Comparison of ENCODE assay signal across 15 cellular contexts in genomic region chr6:47342824-47343223, GRCh38. TPM values are rescaled to one million over a fixed set of nuclear protein-coding genes. Genes with fewer than 3 reads are reported as not detected.
DNase-seq lines count a peak whose midpoint lies in the region; ATAC-seq, FAIRE-seq and TF ChIP-seq lines count a peak whose summit lies in the region.
"Had no signal": no experiment of that assay in that cellular context is flagged by ENCODE, and none has a peak within 500 bp of the region (broad histone marks: within the 10 kb centered on the region; RNA-seq: fewer than 3 reads in every experiment).

No MANE protein-coding gene starts in this region.

- H4K20me1 ChIP-seq in GM23338 (replicated peaks; ENCODE audit: insufficient read depth) (no peaks in the 10 kb centered on the region), K562 (replicated peaks; ENCODE audit: control insufficient read depth, insufficient read depth, low read length) (no peaks in the 10 kb centered on the region)

- H2AFZ ChIP-seq in GM23338 (0 out of 2 replicates have a peak overlapping the region, but pooled peaks have one; percentile 59), K562 (ENCODE audit: low read depth, low read length) (0 out of 2 replicates have a peak overlapping the region, but pooled peaks have one; percentile 11), neuronal stem cell (ENCODE audit: low read length) (no peak overlapping the region)
- H2AFZ ChIP-seq: GM23248 had no signal

- POLR2A ChIA-PET in K562 (lab: Yijun Ruan, JAX) = no interaction called here
- POLR2A ChIA-PET in activated CD4-positive, alpha-beta memory T cell treated with anti-CD3 and anti-CD28 coated beads, Interleukin-2, amount 10 ng/mL, durations not matched to agents 7 days and 5 days (lab: Charles Lee) = no interaction called here

- no peak overlapping the region for H2BK120ac ChIP-seq in neuronal stem cell (ENCODE audit: low read depth, low read length)

- H3K9me3 Mint-ChIP-seq in GM23338 = no peaks in the 10 kb centered on the region
- H3K9me3 Mint-ChIP-seq in activated CD4-positive, alpha-beta memory T cell treated with anti-CD3 and anti-CD28 coated beads, Interleukin-2, amount 10 ng/mL, durations not matched to agents 7 days and 5 days = no peaks in the 10 kb centered on the region
- H3K9me3 Mint-ChIP-seq: CD4-positive, alpha-beta memory T cell had no signal

- no peaks in the 10 kb centered on the region for H3K9me2 ChIP-seq in GM23338 (ENCODE audit: insufficient read depth)

- H3K36me3 ChIP-seq in GM23338 (ENCODE audit: insufficient read depth) = no peaks in the 10 kb centered on the region
- no peaks in the 10 kb centered on the region for H3K36me3 ChIP-seq in K562 (ENCODE audit: control insufficient read depth, insufficient read depth, low read length)
- H3K36me3 ChIP-seq in neuronal stem cell (replicated peaks in 1 of 2; ENCODE audit: control insufficient read depth in 2 of 2, insufficient read depth in 2 of 2, low read length in 2 of 2) = no peaks in the 10 kb centered on the region
- H3K36me3 ChIP-seq in prostate gland = no peaks in the 10 kb centered on the region
- H3K36me3 ChIP-seq: BE2C had no signal

- H3K4me3 ChIP-seq in GM23338 (no peak overlapping the region), K562 (no peak overlapping the region), neuronal stem cell (ENCODE audit: low read length in 2 of 2) (no peak overlapping the region), prostate gland (no peak overlapping the region)
- H3K4me3 ChIP-seq: A549, GM23248 had no signal

- H3K4me3 Mint-ChIP-seq in GM23338 = no peak overlapping the region
- no peak overlapping the region for H3K4me3 Mint-ChIP-seq in activated CD4-positive, alpha-beta memory T cell treated with anti-CD3 and anti-CD28 coated beads, Interleukin-2, amount 10 ng/mL, durations not matched to agents 7 days and 5 days
- H3K4me3 Mint-ChIP-seq: CD4-positive, alpha-beta memory T cell had no signal

- H3K9me3 ChIP-seq in K562 (replicated peaks; ENCODE audit: control insufficient read depth, insufficient read depth, low read depth, low read length) (no peaks in the 10 kb centered on the region), neuronal stem cell (replicated peaks in 1 of 2; ENCODE audit: control insufficient read depth in 2 of 2, insufficient read depth in 1 of 2, low read depth in 1 of 2, low read length in 2 of 2) (no peaks in the 10 kb centered on the region), prostate gland (no peaks in the 10 kb centered on the region)
- H3K9me3 ChIP-seq: A549, BE2C had no signal

- H3K9ac ChIP-seq in K562 (ENCODE audit: insufficient read depth in 1 of 2, low read depth in 2 of 2, low read length in 2 of 2) (no peak overlapping the region), neuronal stem cell (ENCODE audit: low read depth, low read length, poor library complexity) (peak overlapping the region; percentile 10)
- H3K9ac ChIP-seq: GM23248 had no signal

- H3K4me1 ChIP-seq in GM23338 (ENCODE audit: insufficient read depth) (no peaks in the 10 kb centered on the region), K562 (replicated peaks in 1 of 2; ENCODE audit: control insufficient read depth in 2 of 2, insufficient read depth in 2 of 2, low read length in 2 of 2) (no peaks in the 10 kb centered on the region), neuronal stem cell (ENCODE audit: control insufficient read depth in 2 of 2, insufficient read depth in 1 of 2, low read depth in 1 of 2, low read length in 2 of 2) (no peaks in the 10 kb centered on the region), prostate gland (replicated peaks) (no peaks in the 10 kb centered on the region)
- H3K4me1 ChIP-seq: A549, BE2C had no signal

- in situ Hi-C loops in K562 (cut with MboI) = no loop called here

- peaks cover 5% of the 10 kb centered on the region for H3K27me3 Mint-ChIP-seq in GM23338 (ENCODE audit: insufficient read depth, low read depth, poor library complexity)
- no peaks in the 10 kb centered on the region for H3K27me3 Mint-ChIP-seq in activated CD4-positive, alpha-beta memory T cell treated with anti-CD3 and anti-CD28 coated beads, Interleukin-2, amount 10 ng/mL, durations not matched to agents 7 days and 5 days

- H3K79me2 ChIP-seq in GM23338 (replicated peaks; ENCODE audit: insufficient read depth) = no peaks in the 10 kb centered on the region
- no peaks in the 10 kb centered on the region for H3K79me2 ChIP-seq in K562 (ENCODE audit: control insufficient read depth, insufficient read depth, low read length)

- H3K27ac Mint-ChIP-seq in GM23338 = no peak overlapping the region
- no peak overlapping the region for H3K27ac Mint-ChIP-seq in activated CD4-positive, alpha-beta memory T cell treated with anti-CD3 and anti-CD28 coated beads, Interleukin-2, amount 10 ng/mL, durations not matched to agents 7 days and 5 days
- H3K27ac Mint-ChIP-seq: CD4-positive, alpha-beta memory T cell had no signal

- TF ChIP-seq CTCF in GM23338 (conservative IDR thresholded peaks at IDR 0.05; ENCODE audit: low read depth in 2 of 2) = no peak
- no peak for TF ChIP-seq CTCF in K562 (IDR thresholded peaks at IDR 0.05 in 2 of 3, conservative IDR thresholded peaks at IDR 0.05 in 1 of 3; ENCODE audit: insufficient read depth in 2 of 3, low read depth in 1 of 3, low read length in 3 of 3)
- TF ChIP-seq CTCF in prostate gland (IDR thresholded peaks at IDR 0.05) = no peak

- no peaks in the 10 kb centered on the region for H3F3A ChIP-seq in GM23338 (replicated peaks; ENCODE audit: low read depth)

- ATAC-seq in GM23338 (no peak), K562 (peak; percentile 46)
- ATAC-seq: A549 had no signal

- CTCF ChIA-PET in K562 (lab: Yijun Ruan, JAX; ENCODE audit: low intra/inter-chr PET ratio) = no interaction called here
- CTCF ChIA-PET in activated CD4-positive, alpha-beta memory T cell treated with anti-CD3 and anti-CD28 coated beads, Interleukin-2, amount 10 ng/mL, durations not matched to agents 7 days and 5 days (lab: Charles Lee) = no interaction called here

- no peak overlapping the region for H4K8ac ChIP-seq in neuronal stem cell (ENCODE audit: low read depth, low read length)

- peaks cover 3% of the 10 kb centered on the region; the same call in 2 of the 3 replicates for H3K4me1 Mint-ChIP-seq in GM23338
- no peaks in the 10 kb centered on the region for H3K4me1 Mint-ChIP-seq in activated CD4-positive, alpha-beta memory T cell treated with anti-CD3 and anti-CD28 coated beads, Interleukin-2, amount 10 ng/mL, durations not matched to agents 7 days and 5 days
- H3K4me1 Mint-ChIP-seq: CD4-positive, alpha-beta memory T cell had no signal

- no peak overlapping the region for H3K27ac ChIP-seq in GM23338 (ENCODE audit: low read depth)
- no peak overlapping the region for H3K27ac ChIP-seq in K562 (ENCODE audit: extremely low read depth, low read depth, low read length)
- no peak overlapping the region for H3K27ac ChIP-seq in neuronal stem cell (replicated peaks; ENCODE audit: low read length)
- H3K27ac ChIP-seq in prostate gland = no peak overlapping the region
- H3K27ac ChIP-seq: A549, C4-2B, GM23248 had no signal

- TF ChIP-seq POLR2A in K562 (conservative IDR thresholded peaks at IDR 0.05) (no peak), prostate gland (IDR thresholded peaks at IDR 0.05) (no peak)

- H3K9me1 ChIP-seq in K562 (ENCODE audit: control insufficient read depth, insufficient read depth, low read length) = no peaks in the 10 kb centered on the region

- H3K14ac ChIP-seq in neuronal stem cell (ENCODE audit: low read length) = no peak overlapping the region

- intact Hi-C loops in K562 (cut with micrococcal nuclease) = no loop called here
- intact Hi-C loops in prostate gland (cut with DNase I) = no loop called here

- no peak overlapping the region for H2AK5ac ChIP-seq in neuronal stem cell (ENCODE audit: low read depth, low read length)

- H3K79me1 ChIP-seq in neuronal stem cell (ENCODE audit: low read depth, low read length) = no peaks in the 10 kb centered on the region

- H2BK15ac ChIP-seq in neuronal stem cell (ENCODE audit: low read length) = no peak overlapping the region

- no peak for TF ChIP-seq EP300 in K562 (IDR thresholded peaks at IDR 0.05; ENCODE audit: low read length)

- H3K4ac ChIP-seq in neuronal stem cell (ENCODE audit: low read length) = no peak overlapping the region

- WGBS in K562 (ENCODE audit: insufficient coverage, low coverage, missing lambda C conversion rate) = 2% methylated on average over 8 of the region's 8 CpGs
- no CpG with 5 or more reads among the region's 8 CpGs for WGBS in neuronal stem cell (ENCODE audit: extremely low coverage in 2 of 2, insufficient read length in 2 of 2, insufficient replicate concordance in 1 of 2), 2 donors
- WGBS in prostate gland = 40% methylated on average over 8 of the region's 8 CpGs

- H3K4me2 ChIP-seq in GM23338 = no peak overlapping the region
- no peak overlapping the region for H3K4me2 ChIP-seq in K562 (ENCODE audit: insufficient read depth, low read length)
- H3K4me2 ChIP-seq in neuronal stem cell (ENCODE audit: insufficient read depth, low read length, poor library complexity, severe bottlenecking) = no peak overlapping the region
- H3K4me2 ChIP-seq: A549 had no signal

- no peak overlapping the region for H2BK5ac ChIP-seq in neuronal stem cell (ENCODE audit: low read length)

- no TSS peak for BruUV-seq in K562 (replicated peaks; lab: Mats Ljungman, UMichigan)

- no peaks in the 10 kb centered on the region for H3K36me3 Mint-ChIP-seq in GM23338 (ENCODE audit: low read depth)
- H3K36me3 Mint-ChIP-seq in activated CD4-positive, alpha-beta memory T cell treated with anti-CD3 and anti-CD28 coated beads, Interleukin-2, amount 10 ng/mL, durations not matched to agents 7 days and 5 days (ENCODE audit: low read depth) = no peaks in the 10 kb centered on the region
- H3K36me3 Mint-ChIP-seq: CD4-positive, alpha-beta memory T cell had no signal

- H3K18ac ChIP-seq in neuronal stem cell (ENCODE audit: low read length) = no peak overlapping the region

- TF ChIP-seq RAD21 in K562 (CRISPR knock-in tag; conservative IDR thresholded peaks at IDR 0.05 in 1 of 2, IDR thresholded peaks at IDR 0.05 in 1 of 2) = no peak

- H2BK12ac ChIP-seq in neuronal stem cell (ENCODE audit: low read length) = no peak overlapping the region

- H4K91ac ChIP-seq in neuronal stem cell (ENCODE audit: low read depth, low read length, poor library complexity) = no peak overlapping the region

- no peak for DNase-seq in GM23338 (ENCODE audit: low spot score)
- DNase-seq in K562 (ENCODE audit: extremely low read depth in 1 of 4, low spot score in 3 of 4) = no peak
- no peak for DNase-seq in neuronal stem cell (ENCODE audit: low spot score)
- DNase-seq in activated CD4-positive, alpha-beta memory T cell treated with anti-CD3 and anti-CD28 coated beads, Interleukin-2, amount 10 ng/mL, durations not matched to agents 7 days and 5 days = no peak
- DNase-seq in stimulated activated CD4-positive, alpha-beta T cell treated with anti-CD3 and anti-CD28 coated beads, Interleukin-15, amount 100 ng/mL, for 24 hours = no peak
- DNase-seq in prostate gland (ENCODE audit: low spot score) = no peak
- DNase-seq: CD4-positive, alpha-beta memory T cell; DND-41; GF-D8; GM23248; H7; IMR-90 had no signal

- peak overlapping the region; percentile 14 for H3K23ac ChIP-seq in neuronal stem cell (ENCODE audit: low read depth, low read length, poor library complexity)

- FAIRE-seq in K562 (lab: Jason Lieb, UNC) = no peak
- FAIRE-seq: A549 had no signal

- H3K27me3 ChIP-seq in GM23338 (ENCODE audit: insufficient read depth) = no peaks in the 10 kb centered on the region
- H3K27me3 ChIP-seq in K562 (ENCODE audit: control insufficient read depth in 2 of 2, insufficient read depth in 2 of 2, low read length in 2 of 2) = peaks cover 5 to 9% of the 10 kb centered on the region in 2 experiments; a peak in 4 of 5 replicates
- peaks cover 0 to 2% (median 0%) of the 10 kb centered on the region in 3 experiments for H3K27me3 ChIP-seq in neuronal stem cell (ENCODE audit: control insufficient read depth in 3 of 3, insufficient read depth in 3 of 3, low read depth in 1 of 3, low read length in 3 of 3)
- no peaks in the 10 kb centered on the region for H3K27me3 ChIP-seq in prostate gland (replicated peaks; ENCODE audit: insufficient read depth)

RNA-seq across cellular contexts. Expression of gene TNFRSF21, which starts 33.1 kb away (rescaled TPM):
- total RNA-seq in GM23338 (2014; rRNA removed; shearing (Covaris generic)) = 48.1 and 48.5 TPM in 2 replicates
- polyA plus RNA-seq in GM23338 (2016; fragmentation: Nextera tagmentation; extraction: Ambion mirVana) (22.1 and 22.8 TPM in 2 replicates), K562 (2011; rRNA removed) (1.3 and 2.2 TPM in 2 replicates), K562 (2014; fragmentation: Illumina TruSeq; extraction: Trizol) (3.9 and 4.8 TPM in 2 replicates), K562 (2014; fragmentation: Nextera tagmentation; extraction: Ambion mirVana) (under 1 TPM; 0.63 to 0.67 TPM), K562 (2014; rRNA removed) (1.4 and 2.0 TPM in 2 replicates)
- total RNA-seq in K562 (2011; cell fraction: chromatin; rRNA removed; ENCODE audit: low replicate concordance) = 2.4 and 4.7 TPM in 2 replicates
- total RNA-seq in K562 (2011; cell fraction: nucleolus; rRNA removed) = 3.3 and 3.5 TPM in 2 replicates
- 4.5 and 7.1 TPM in 2 replicates for total RNA-seq in K562 (2011; cell fraction: nucleoplasm; rRNA removed)
- total RNA-seq in K562 (2014; rRNA removed) (2.2 and 3.0 TPM in 2 replicates), K562 (2014; rRNA removed; fragmentation: Illumina TruSeq; extraction: Trizol) (2.7 and 3.2 TPM in 2 replicates), K562 (2015; rRNA removed; fragmentation: Illumina TruSeq; extraction: Trizol) (2.9 and 3.0 TPM in 2 replicates), K562 (2021) (5.5 and 5.7 TPM in 2 replicates), prostate gland (10 to 100 TPM; 21.8 to 22.5 TPM)
- 1.5 and 2.8 TPM in 2 replicates for polyA plus RNA-seq in K562 (2011; cell fraction: cytosol; rRNA removed)
- polyA plus RNA-seq in K562 (2011; cell fraction: nucleus; rRNA removed) = 0.70 and 2.1 TPM in 2 replicates
- polyA plus RNA-seq in K562 (2012) = 2.4 and 3.2 TPM in 2 replicates
- 6.3 and 10.1 TPM in 2 replicates for polyA minus RNA-seq in K562 (2011; rRNA and poly(A)+ RNA removed)
- polyA minus RNA-seq in K562 (2011; cell fraction: cytosol; rRNA and poly(A)+ RNA removed) = 3.0 and 6.8 TPM in 2 replicates
- 2.4 and 3.5 TPM in 2 replicates for polyA minus RNA-seq in K562 (2011; cell fraction: nucleus; rRNA and poly(A)+ RNA removed)
- polyA plus RNA-seq in neuronal stem cell (2013, experiment 1 of 2) = 28.9 TPM
- polyA plus RNA-seq in neuronal stem cell (2013, experiment 2 of 2) = 28.2 TPM
- under 1 TPM in 1 of 2 experiments, not detected in 1; 0.18 TPM for total RNA-seq in activated CD4-positive, alpha-beta memory T cell treated with anti-CD3 and anti-CD28 coated beads, Interleukin-2, amount 10 ng/mL, durations not matched to agents 7 days and 5 days
- polyA plus RNA-seq: CD4-positive, alpha-beta memory T cell had no signal
